1 cellular context compared by ENCODE assay signal in the genomic region with DNA sequence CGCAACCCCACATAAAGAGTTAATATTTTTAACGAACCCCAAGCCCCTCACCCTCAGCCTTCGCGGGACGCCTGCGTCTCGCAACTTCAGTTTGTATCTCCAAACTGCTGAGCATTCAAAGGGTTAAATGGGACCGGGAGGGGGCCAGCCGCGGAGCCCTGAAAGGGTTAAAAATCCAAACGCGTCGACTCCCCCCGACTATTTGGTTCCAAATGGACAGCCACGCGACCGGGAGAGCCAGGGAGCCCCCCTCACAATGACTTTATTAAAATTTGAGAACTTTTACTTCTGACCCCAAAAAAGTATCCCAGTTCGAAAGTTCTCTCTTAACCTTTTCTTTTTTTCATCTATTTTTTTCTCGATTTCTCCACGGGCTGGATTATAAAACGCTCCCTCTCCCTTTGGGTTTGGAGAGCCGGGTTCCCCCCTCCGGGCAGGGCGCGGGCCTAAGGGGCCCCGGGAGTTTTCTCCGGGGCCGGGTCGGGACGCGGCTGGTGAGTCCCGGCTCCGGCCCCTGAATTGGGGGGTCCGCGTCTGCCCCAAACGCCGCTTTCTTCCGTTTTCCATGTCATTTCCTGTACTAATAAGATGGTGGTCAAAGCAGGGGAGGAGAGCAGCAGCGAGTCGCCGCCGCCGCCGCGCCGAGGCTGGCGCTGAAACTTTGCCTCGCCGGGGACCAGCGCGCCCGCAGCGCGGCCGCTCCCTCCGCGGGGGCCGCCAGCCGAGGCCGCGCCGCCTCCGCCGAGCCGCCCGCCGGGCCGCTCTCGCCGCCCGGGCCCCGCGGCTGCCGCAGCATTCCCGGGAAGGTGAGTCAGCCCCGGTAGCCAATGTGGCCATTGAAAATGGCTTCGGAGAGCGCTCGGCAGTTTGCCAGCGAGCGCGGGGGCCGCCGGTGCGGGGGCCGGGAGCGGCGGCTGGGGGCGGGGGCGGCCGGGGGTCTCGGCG.
TF ChIP-seq lines count a peak whose summit lies in the region.

Gene PRDM11, plus strand, starts transcription at position 568 of the 945 bp plus-strand sequence. CDS start 35,128 bp downstream, outside the sequence.

TF ChIP-seq in K562, 482 proteins besides CTCF, POLR2A, EP300 and RAD21 (continued from another document):
- TF ChIP-seq NR2C2 (CRISPR knock-in tag; IDR thresholded peaks at IDR 0.05): no peak
- peak; percentile 51; the same call in 1 of the 2 replicates for TF ChIP-seq NR2C2 (tag; IDR thresholded peaks at IDR 0.05)
- TF ChIP-seq BCOR (IDR thresholded peaks at IDR 0.05): 0 out of 2 replicates have a peak, but pooled peaks have one; percentile 2
- TF ChIP-seq, protein P1, sequence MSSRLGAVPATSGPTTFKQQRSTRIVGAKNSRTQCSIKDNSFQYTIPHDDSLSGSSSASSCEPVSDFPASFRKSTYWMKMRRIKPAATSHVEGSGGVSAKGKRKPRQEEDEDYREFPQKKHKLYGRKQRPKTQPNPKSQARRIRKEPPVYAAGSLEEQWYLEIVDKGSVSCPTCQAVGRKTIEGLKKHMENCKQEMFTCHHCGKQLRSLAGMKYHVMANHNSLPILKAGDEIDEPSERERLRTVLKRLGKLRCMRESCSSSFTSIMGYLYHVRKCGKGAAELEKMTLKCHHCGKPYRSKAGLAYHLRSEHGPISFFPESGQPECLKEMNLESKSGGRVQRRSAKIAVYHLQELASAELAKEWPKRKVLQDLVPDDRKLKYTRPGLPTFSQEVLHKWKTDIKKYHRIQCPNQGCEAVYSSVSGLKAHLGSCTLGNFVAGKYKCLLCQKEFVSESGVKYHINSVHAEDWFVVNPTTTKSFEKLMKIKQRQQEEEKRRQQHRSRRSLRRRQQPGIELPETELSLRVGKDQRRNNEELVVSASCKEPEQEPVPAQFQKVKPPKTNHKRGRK (tag; IDR thresholded peaks at IDR 0.05): 0 out of 2 replicates have a peak, but pooled peaks have one; percentile 40
- no peak for TF ChIP-seq ZNF561 (CRISPR knock-in tag; conservative IDR thresholded peaks at IDR 0.05)
- no peak for TF ChIP-seq ZEB2 (IDR thresholded peaks at IDR 0.05)
- no peak for TF ChIP-seq STAT5A (IDR thresholded peaks at IDR 0.05; ENCODE audit: borderline replicate concordance, low read length)
- TF ChIP-seq GABPA (tag; conservative IDR thresholded peaks at IDR 0.05; ENCODE audit: low read depth): peak; percentile 73
- TF ChIP-seq NRF1 (conservative IDR thresholded peaks at IDR 0.05 in 1 of 2, IDR thresholded peaks at IDR 0.05 in 1 of 2): no peak
- no peak for TF ChIP-seq TCF7L2 (IDR thresholded peaks at IDR 0.05; ENCODE audit: low read depth, low read length)
- TF ChIP-seq E2F6 (IDR thresholded peaks at IDR 0.05; ENCODE audit: borderline replicate concordance in 1 of 2, extremely low read depth in 1 of 2, insufficient read depth in 1 of 2, insufficient read length in 1 of 2, low read depth in 1 of 2, low read length in 1 of 2, poor library complexity in 1 of 2, severe bottlenecking in 1 of 2): peak in 1 of 2 experiments; percentile 61
- no peak for TF ChIP-seq RBM25 (IDR thresholded peaks at IDR 0.05; ENCODE audit: low read depth, low read length, severe bottlenecking)
- peak; percentile 96 for TF ChIP-seq FOSL1 (tag; conservative IDR thresholded peaks at IDR 0.05)
- TF ChIP-seq SP2 (IDR thresholded peaks at IDR 0.05; ENCODE audit: extremely low read depth, low read depth, low read length, poor library complexity, severe bottlenecking): no peak
- TF ChIP-seq, protein P2, sequence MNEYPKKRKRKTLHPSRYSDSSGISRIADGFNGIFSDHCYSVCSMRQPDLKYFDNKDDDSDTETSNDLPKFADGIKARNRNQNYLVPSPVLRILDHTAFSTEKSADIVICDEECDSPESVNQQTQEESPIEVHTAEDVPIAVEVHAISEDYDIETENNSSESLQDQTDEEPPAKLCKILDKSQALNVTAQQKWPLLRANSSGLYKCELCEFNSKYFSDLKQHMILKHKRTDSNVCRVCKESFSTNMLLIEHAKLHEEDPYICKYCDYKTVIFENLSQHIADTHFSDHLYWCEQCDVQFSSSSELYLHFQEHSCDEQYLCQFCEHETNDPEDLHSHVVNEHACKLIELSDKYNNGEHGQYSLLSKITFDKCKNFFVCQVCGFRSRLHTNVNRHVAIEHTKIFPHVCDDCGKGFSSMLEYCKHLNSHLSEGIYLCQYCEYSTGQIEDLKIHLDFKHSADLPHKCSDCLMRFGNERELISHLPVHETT (CRISPR knock-in tag; conservative IDR thresholded peaks at IDR 0.05 in 1 of 2, IDR thresholded peaks at IDR 0.05 in 1 of 2): peak in 1 of 2 experiments; percentile 90; a peak in 2 of 4 replicates
- peak; percentile 46; the same call in 1 of the 2 replicates for TF ChIP-seq GTF2A2 (tag; IDR thresholded peaks at IDR 0.05)
- peak; percentile 21; the same call in 1 of the 2 replicates for TF ChIP-seq ZBTB7A (IDR thresholded peaks at IDR 0.05; ENCODE audit: borderline replicate concordance, control insufficient read depth, low read depth, low read length)
- TF ChIP-seq CXXC5 (CRISPR knock-in tag; IDR thresholded peaks at IDR 0.05): 0 out of 2 replicates have a peak, but pooled peaks have one; percentile 6
- TF ChIP-seq TSC22D4 (tag; IDR thresholded peaks at IDR 0.05): no peak
- peak in 2 of 3 experiments; percentile 53 to 86 for TF ChIP-seq YY1 (IDR thresholded peaks at IDR 0.05; ENCODE audit: borderline replicate concordance in 1 of 3, control insufficient read depth in 1 of 3, extremely low read depth in 1 of 3, insufficient read depth in 3 of 3, insufficient read length in 1 of 3, insufficient replicate concordance in 2 of 3, low read depth in 1 of 3, low read length in 2 of 3)
- no peak for TF ChIP-seq MBD2 (IDR thresholded peaks at IDR 0.05; ENCODE audit: borderline replicate concordance, low read depth)
- TF ChIP-seq ZNF143 (CRISPR knock-in tag; IDR thresholded peaks at IDR 0.05): 0 out of 2 replicates have a peak, but pooled peaks have one; percentile 14
- TF ChIP-seq HNRNPLL (IDR thresholded peaks at IDR 0.05; ENCODE audit: low read depth, low read length, poor library complexity, severe bottlenecking): no peak
- no peak for TF ChIP-seq RHOXF2B (CRISPR knock-in tag; conservative IDR thresholded peaks at IDR 0.05)
- no peak for TF ChIP-seq ESRRB (CRISPR knock-in tag; IDR thresholded peaks at IDR 0.05; ENCODE audit: borderline replicate concordance)
- TF ChIP-seq ZBTB40 (IDR thresholded peaks at IDR 0.05): peak; percentile 38; the same call in 1 of the 2 replicates
- TF ChIP-seq ZBTB40 (CRISPR knock-in tag; IDR thresholded peaks at IDR 0.05): no peak
- TF ChIP-seq, protein P3, sequence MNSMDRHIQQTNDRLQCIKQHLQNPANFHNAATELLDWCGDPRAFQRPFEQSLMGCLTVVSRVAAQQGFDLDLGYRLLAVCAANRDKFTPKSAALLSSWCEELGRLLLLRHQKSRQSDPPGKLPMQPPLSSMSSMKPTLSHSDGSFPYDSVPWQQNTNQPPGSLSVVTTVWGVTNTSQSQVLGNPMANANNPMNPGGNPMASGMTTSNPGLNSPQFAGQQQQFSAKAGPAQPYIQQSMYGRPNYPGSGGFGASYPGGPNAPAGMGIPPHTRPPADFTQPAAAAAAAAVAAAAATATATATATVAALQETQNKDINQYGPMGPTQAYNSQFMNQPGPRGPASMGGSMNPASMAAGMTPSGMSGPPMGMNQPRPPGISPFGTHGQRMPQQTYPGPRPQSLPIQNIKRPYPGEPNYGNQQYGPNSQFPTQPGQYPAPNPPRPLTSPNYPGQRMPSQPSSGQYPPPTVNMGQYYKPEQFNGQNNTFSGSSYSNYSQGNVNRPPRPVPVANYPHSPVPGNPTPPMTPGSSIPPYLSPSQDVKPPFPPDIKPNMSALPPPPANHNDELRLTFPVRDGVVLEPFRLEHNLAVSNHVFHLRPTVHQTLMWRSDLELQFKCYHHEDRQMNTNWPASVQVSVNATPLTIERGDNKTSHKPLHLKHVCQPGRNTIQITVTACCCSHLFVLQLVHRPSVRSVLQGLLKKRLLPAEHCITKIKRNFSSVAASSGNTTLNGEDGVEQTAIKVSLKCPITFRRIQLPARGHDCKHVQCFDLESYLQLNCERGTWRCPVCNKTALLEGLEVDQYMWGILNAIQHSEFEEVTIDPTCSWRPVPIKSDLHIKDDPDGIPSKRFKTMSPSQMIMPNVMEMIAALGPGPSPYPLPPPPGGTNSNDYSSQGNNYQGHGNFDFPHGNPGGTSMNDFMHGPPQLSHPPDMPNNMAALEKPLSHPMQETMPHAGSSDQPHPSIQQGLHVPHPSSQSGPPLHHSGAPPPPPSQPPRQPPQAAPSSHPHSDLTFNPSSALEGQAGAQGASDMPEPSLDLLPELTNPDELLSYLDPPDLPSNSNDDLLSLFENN (IDR thresholded peaks at IDR 0.05; ENCODE audit: low read depth in 2 of 2, low read length in 2 of 2): 0 out of 4 replicates have a peak, but pooled peaks of 1 of the 2 experiments have one; percentile 3
- TF ChIP-seq LEF1 (IDR thresholded peaks at IDR 0.05): no peak
- no peak for TF ChIP-seq ZNF696 (CRISPR knock-in tag; conservative IDR thresholded peaks at IDR 0.05)
- peak in 1 of 2 experiments; percentile 14; a peak in 1 of 4 replicates for TF ChIP-seq UBTF (IDR thresholded peaks at IDR 0.05; ENCODE audit: borderline replicate concordance in 1 of 2, low read depth in 2 of 2, low read length in 2 of 2)
